In the genomic region with DNA sequence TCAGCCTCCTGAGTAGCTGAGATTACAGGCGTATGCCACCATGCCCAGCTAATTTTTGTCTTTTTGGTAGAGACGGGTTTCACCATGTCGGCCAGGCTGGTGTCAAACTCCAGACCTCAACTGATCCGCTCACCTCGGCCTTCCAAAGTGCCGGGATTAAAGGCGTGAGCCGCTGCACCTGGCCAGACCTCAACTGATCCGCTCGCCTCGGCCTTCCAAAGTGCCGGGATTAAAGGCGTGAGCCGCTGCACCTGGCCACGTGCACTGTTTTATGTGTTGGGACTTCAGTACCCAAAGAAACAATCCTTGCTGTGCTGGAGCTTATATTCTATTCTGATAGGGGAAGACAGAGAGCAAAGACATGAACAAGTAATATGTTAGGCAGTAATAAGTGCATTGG, we compare ENCODE assay signal across 21 cellular contexts. TPM values are rescaled to one million over a fixed set of nuclear protein-coding genes. Genes with fewer than 3 reads are reported as not detected.
DNase-seq lines count a peak whose midpoint lies in the region; ATAC-seq and TF ChIP-seq lines count a peak whose summit lies in the region.
"Had no signal": no experiment of that assay in that cellular context is flagged by ENCODE, and none has a peak within 500 bp of the region (broad histone marks: within the 10 kb centered on the region; RNA-seq: fewer than 3 reads in every experiment).

No MANE protein-coding gene starts in this region.

- H3K27me3 ChIP-seq in CD4-positive, CD25-positive, alpha-beta regulatory T cell (ENCODE audit: control insufficient read depth, insufficient read depth, low read length), result no peaks in the 10 kb centered on the region
- H3K27me3 ChIP-seq: cardiac muscle cell, hepatocyte, neutrophil, right lobe of liver, testis had no signal

- peaks cover 7% of the 10 kb centered on the region for H3K36me3 ChIP-seq in CD4-positive, CD25-positive, alpha-beta regulatory T cell (ENCODE audit: control insufficient read depth, insufficient read depth, low read length)
- no peaks in the 10 kb centered on the region for H3K36me3 ChIP-seq in mucosa of descending colon (ENCODE audit: low read depth)
- H3K36me3 ChIP-seq: cardiac muscle cell, HAP-1, neutrophil, right lobe of liver had no signal

- peak overlapping the region; percentile 90 to 95 (median 94) for H3K27ac Mint-ChIP-seq in CD4-positive, CD25-positive, alpha-beta regulatory T cell
- peak overlapping the region; percentile 88 for H3K27ac Mint-ChIP-seq in activated CD8-positive, alpha-beta T cell treated with anti-CD3 and anti-CD28 coated beads for 36 hours

- intact Hi-C loops in activated CD8-positive, alpha-beta T cell treated with anti-CD3 and anti-CD28 coated beads for 36 hours (cut with micrococcal nuclease), result no loop called here
- intact Hi-C loops in mucosa of descending colon (cut with DNase I, micrococcal nuclease), result no loop called here

- no peaks in the 10 kb centered on the region for H3K9me3 ChIP-seq in CD4-positive, CD25-positive, alpha-beta regulatory T cell (ENCODE audit: control insufficient read depth in 2 of 2, low read length in 2 of 2)
- no peaks in the 10 kb centered on the region for H3K9me3 ChIP-seq in mucosa of descending colon
- H3K9me3 ChIP-seq: HAP-1, neutrophil, right lobe of liver, testis had no signal

- peaks cover 41 to 99% (median 82%) of the 10 kb centered on the region in 4 donors for H3K4me1 Mint-ChIP-seq in CD4-positive, CD25-positive, alpha-beta regulatory T cell
- peaks cover 89% of the 10 kb centered on the region for H3K4me1 Mint-ChIP-seq in activated CD8-positive, alpha-beta T cell treated with anti-CD3 and anti-CD28 coated beads for 36 hours (ENCODE audit: low read depth)

- H3K4me1 ChIP-seq in CD4-positive, CD25-positive, alpha-beta regulatory T cell (ENCODE audit: control insufficient read depth, insufficient read depth, low read length, poor library complexity, severe bottlenecking), result peaks cover 91% of the 10 kb centered on the region
- peaks cover 71% of the 10 kb centered on the region for H3K4me1 ChIP-seq in mucosa of descending colon (ENCODE audit: low read depth)
- H3K4me1 ChIP-seq: HAP-1, right lobe of liver had no signal

- CTCF ChIA-PET in activated CD8-positive, alpha-beta T cell treated with anti-CD3 and anti-CD28 coated beads for 36 hours (lab: Charles Lee), result interaction anchor here (1.3 to 3.8 kb wide), 6 partner anchors 8 to 79 kb away, joined by 3 to 21 read pairs (median 9); a partner anchor contains a TSS

- H3K9me3 Mint-ChIP-seq in CD4-positive, CD25-positive, alpha-beta regulatory T cell, result peaks cover 0 to 4% (median 0%) of the 10 kb centered on the region in 7 donors
- H3K9me3 Mint-ChIP-seq in activated CD8-positive, alpha-beta T cell treated with anti-CD3 and anti-CD28 coated beads for 36 hours, result no peaks in the 10 kb centered on the region

- H3K4me3 ChIP-seq in CD4-positive, CD25-positive, alpha-beta regulatory T cell (ENCODE audit: low read depth, low read length), result peak overlapping the region; percentile 32
- H3K4me3 ChIP-seq in mucosa of descending colon, result no peak overlapping the region
- H3K4me3 ChIP-seq: cardiac muscle cell, HAP-1, hepatocyte, right lobe of liver, testis had no signal

- H3K27ac ChIP-seq in CD4-positive, CD25-positive, alpha-beta regulatory T cell (ENCODE audit: insufficient read depth, low read length, poor library complexity, severe bottlenecking), result peak overlapping the region; percentile 74
- H3K27ac ChIP-seq: cardiac muscle cell, neutrophil, right lobe of liver, testis had no signal

- no peak for TF ChIP-seq CTCF in activated CD8-positive, alpha-beta T cell treated with anti-CD3 and anti-CD28 coated beads for 36 hours (IDR thresholded peaks at IDR 0.05)
- TF ChIP-seq CTCF in mucosa of descending colon (IDR thresholded peaks at IDR 0.05), result no peak

- ATAC-seq in CD4-positive, CD25-positive, alpha-beta regulatory T cell (ENCODE audit: low read depth in 2 of 2), result no peak
- ATAC-seq in activated CD8-positive, alpha-beta T cell treated with anti-CD3 and anti-CD28 coated beads for 36 hours, result no peak
- ATAC-seq in mucosa of descending colon (peak; percentile 13), HG02852 (IDR thresholded peaks at IDR 0.05; ENCODE audit: unreplicated experiment) (no peak), HG02588 (IDR thresholded peaks at IDR 0.05; ENCODE audit: unreplicated experiment) (no peak), GM18502 (IDR thresholded peaks at IDR 0.05; ENCODE audit: poor library complexity, unreplicated experiment) (no peak)
- ATAC-seq: right lobe of liver, SK-N-SH treated with all-trans-retinoic acid at 6 μM for 48 hours had no signal

- no peaks in the 10 kb centered on the region for H3K27me3 Mint-ChIP-seq in CD4-positive, CD25-positive, alpha-beta regulatory T cell
- H3K27me3 Mint-ChIP-seq in activated CD8-positive, alpha-beta T cell treated with anti-CD3 and anti-CD28 coated beads for 36 hours, result no peaks in the 10 kb centered on the region

- POLR2A ChIA-PET in activated CD8-positive, alpha-beta T cell treated with anti-CD3 and anti-CD28 coated beads for 36 hours (lab: Charles Lee), result interaction anchor here (1.4 to 6.0 kb wide), 4 partner anchors 9 to 79 kb away, joined by 3 to 45 read pairs (median 7); a partner anchor contains a TSS

- no peak for DNase-seq in CD4-positive, CD25-positive, alpha-beta regulatory T cell
- DNase-seq in COLO668 (lab: John Stamatoyannopoulos, UW; ENCODE audit: unreplicated experiment), result peak; percentile 59
- no peak for DNase-seq in activated CD8-positive, alpha-beta T cell treated with anti-CD3 and anti-CD28 coated beads for 36 hours
- DNase-seq in mucosa of descending colon, result peak; percentile 49 to 66 (median 62)
- DNase-seq: AML-193; DND-41; effector CD8-positive, alpha-beta T cell; kidney glomerular epithelial cell; NCI-H2081 treated with DMSO at 0.1 percent for 48 hours; NCI-H524 treated with DMSO at 0.1 percent for 48 hours; right lobe of liver; stimulated activated CD4-positive, alpha-beta T cell treated with anti-CD3 and anti-CD28 coated beads, Interleukin-1b, Interleukin-23, amount 100 ng/mL, for 48 hours; testis had no signal

- H3K36me3 Mint-ChIP-seq in CD4-positive, CD25-positive, alpha-beta regulatory T cell, result peaks cover 9% of the 10 kb centered on the region
- H3K36me3 Mint-ChIP-seq in activated CD8-positive, alpha-beta T cell treated with anti-CD3 and anti-CD28 coated beads for 36 hours (ENCODE audit: low read depth), result peaks cover 28% of the 10 kb centered on the region

- H3K4me3 Mint-ChIP-seq in CD4-positive, CD25-positive, alpha-beta regulatory T cell, result peak overlapping the region; percentile 63 to 88 (median 72)
- H3K4me3 Mint-ChIP-seq in activated CD8-positive, alpha-beta T cell treated with anti-CD3 and anti-CD28 coated beads for 36 hours, result no peak overlapping the region

RNA-seq across cellular contexts. Expression of a gene that starts 10.1 kb away (rescaled TPM):
- 58.3 TPM for total RNA-seq in CD4-positive, CD25-positive, alpha-beta regulatory T cell
- polyA plus RNA-seq in CD4-positive, CD25-positive, alpha-beta regulatory T cell, result 10 to 100 TPM; 34.4 to 41.7 (median 38.3) TPM
- 10 to 100 TPM; 40.6 to 42.5 TPM for total RNA-seq in activated CD8-positive, alpha-beta T cell treated with anti-CD3 and anti-CD28 coated beads for 36 hours
- total RNA-seq in mucosa of descending colon, result 10 to 100 TPM; 19.4 to 28.5 (median 23.9) TPM

Comparison
In these comparisons a context has a peak if more than half of its experiments do, and no peak if none do; other contexts are left out.
1. DNase-seq: peak in COLO668 (single experiment) and mucosa of descending colon (3 of 3); none in CD4-positive, CD25-positive, alpha-beta regulatory T cell (0 of 3) and activated CD8-positive, alpha-beta T cell treated with anti-CD3 and anti-CD28 coated beads for 36 hours (single experiment).